In genomic region chr12:98397323-98398105, GRCh38 we compare ENCODE assay signal across 1 cellular context.
TF ChIP-seq lines count a peak whose summit lies in the region.

No MANE protein-coding gene starts in this region.

TF ChIP-seq in HepG2, 621 proteins besides CTCF, POLR2A, EP300 and RAD21 (continued from another document):
- TF ChIP-seq HMGXB4 (CRISPR knock-in tag; IDR thresholded peaks at IDR 0.05; ENCODE audit: borderline replicate concordance in 1 of 2, low read depth in 1 of 2) (peak; percentile 80 to 83), ZNF350 (CRISPR knock-in tag; IDR thresholded peaks at IDR 0.05; ENCODE audit: borderline replicate concordance, low read depth) (0 out of 2 replicates have a peak, but pooled peaks have one; percentile 62), PLRG1 (conservative IDR thresholded peaks at IDR 0.05) (no peak), ZGPAT (CRISPR knock-in tag; IDR thresholded peaks at IDR 0.05) (0 out of 2 replicates have a peak, but pooled peaks have one; percentile 33), IRF2 (CRISPR knock-in tag; IDR thresholded peaks at IDR 0.05) (no peak), ZNF383 (CRISPR knock-in tag; IDR thresholded peaks at IDR 0.05; ENCODE audit: borderline replicate concordance) (no peak), ZHX1 (CRISPR knock-in tag; IDR thresholded peaks at IDR 0.05; ENCODE audit: low read depth) (no peak), MED13 (CRISPR knock-in tag; IDR thresholded peaks at IDR 0.05) (no peak), HMGA1 (CRISPR knock-in tag; conservative IDR thresholded peaks at IDR 0.05) (no peak), REST (IDR thresholded peaks at IDR 0.05; ENCODE audit: borderline replicate concordance in 1 of 2, low read depth in 1 of 2, low read length in 2 of 2) (no peak), KDM3A (CRISPR knock-in tag; IDR thresholded peaks at IDR 0.05; ENCODE audit: low read depth) (no peak), FOXK1 (CRISPR knock-in tag; IDR thresholded peaks at IDR 0.05; ENCODE audit: borderline replicate concordance, low read depth) (no peak), HIVEP1 (CRISPR knock-in tag; IDR thresholded peaks at IDR 0.05) (peak; percentile 24; the same call in 1 of the 2 replicates), NR2F1 (CRISPR knock-in tag; IDR thresholded peaks at IDR 0.05) (no peak), ZNF792 (CRISPR knock-in tag; IDR thresholded peaks at IDR 0.05) (no peak), BORCS8-MEF2B (CRISPR knock-in tag; IDR thresholded peaks at IDR 0.05) (no peak), MBD4 (IDR thresholded peaks at IDR 0.05; ENCODE audit: borderline replicate concordance, low read length) (no peak), ZNF318 (CRISPR knock-in tag; IDR thresholded peaks at IDR 0.05) (no peak)
